1 cellular context compared by ENCODE assay signal in the genomic region with DNA sequence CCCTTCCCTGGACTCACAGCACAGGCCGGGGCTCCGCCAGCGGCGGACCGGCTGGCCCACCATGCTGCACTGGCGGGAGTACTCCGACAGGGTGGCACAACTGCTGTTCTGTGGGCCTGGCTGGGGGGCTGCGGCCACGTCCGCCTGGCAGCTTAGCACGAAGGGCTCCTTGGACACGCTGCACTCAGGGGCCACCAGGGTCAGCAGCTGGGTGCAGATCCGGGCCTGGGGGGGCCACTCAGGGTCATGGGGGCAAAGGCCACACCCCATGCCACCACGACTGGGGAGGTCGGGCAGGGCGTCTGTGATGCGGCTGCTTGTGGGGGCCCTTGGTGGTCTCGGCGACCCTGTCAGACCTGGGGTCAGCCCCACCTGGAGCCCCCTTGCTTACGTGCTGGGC.
TF ChIP-seq lines count a peak whose summit lies in the region.

No MANE protein-coding gene starts in this region.

TF ChIP-seq in HEK293, 187 proteins besides CTCF, POLR2A, EP300 and RAD21 (continued from another document):
- TF ChIP-seq, protein P1, sequence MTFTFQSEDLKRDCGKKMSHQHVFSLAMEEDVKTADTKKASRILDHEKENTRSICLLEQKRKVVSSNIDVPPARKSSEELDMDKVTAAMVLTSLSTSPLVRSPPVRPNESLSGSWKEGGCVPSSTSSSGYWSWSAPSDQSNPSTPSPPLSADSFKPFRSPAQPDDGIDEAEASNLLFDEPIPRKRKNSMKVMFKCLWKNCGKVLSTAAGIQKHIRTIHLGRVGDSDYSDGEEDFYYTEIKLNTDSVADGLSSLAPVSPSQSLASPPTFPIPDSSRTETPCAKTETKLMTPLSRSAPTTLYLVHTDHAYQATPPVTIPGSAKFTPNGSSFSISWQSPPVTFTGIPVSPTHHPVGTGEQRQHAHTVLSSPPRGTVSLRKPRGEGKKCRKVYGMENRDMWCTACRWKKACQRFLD (tag by site-specific recombination; IDR thresholded peaks at IDR 0.05): no peak
- TF ChIP-seq BCL11A (tag by site-specific recombination; IDR thresholded peaks at IDR 0.05; ENCODE audit: low read depth) (0 out of 2 replicates have a peak, but pooled peaks have one; percentile 41), ZNF530 (tag by site-specific recombination; IDR thresholded peaks at IDR 0.05; ENCODE audit: low read depth) (no peak), HOXA7 (CRISPR knock-in tag; IDR thresholded peaks at IDR 0.05; ENCODE audit: borderline replicate concordance) (no peak), SALL2 (tag by site-specific recombination; IDR thresholded peaks at IDR 0.05; ENCODE audit: borderline replicate concordance) (no peak), TRIM28 (IDR thresholded peaks at IDR 0.05; ENCODE audit: borderline replicate concordance, low read length) (no peak), ZNF19 (tag by site-specific recombination; IDR thresholded peaks at IDR 0.05; ENCODE audit: low read depth) (no peak), ZNF777 (tag by site-specific recombination; IDR thresholded peaks at IDR 0.05; ENCODE audit: borderline replicate concordance) (no peak), ZNF76 (tag by site-specific recombination; IDR thresholded peaks at IDR 0.05; ENCODE audit: borderline replicate concordance, low read depth) (no peak)
- TF ChIP-seq, protein P2, sequence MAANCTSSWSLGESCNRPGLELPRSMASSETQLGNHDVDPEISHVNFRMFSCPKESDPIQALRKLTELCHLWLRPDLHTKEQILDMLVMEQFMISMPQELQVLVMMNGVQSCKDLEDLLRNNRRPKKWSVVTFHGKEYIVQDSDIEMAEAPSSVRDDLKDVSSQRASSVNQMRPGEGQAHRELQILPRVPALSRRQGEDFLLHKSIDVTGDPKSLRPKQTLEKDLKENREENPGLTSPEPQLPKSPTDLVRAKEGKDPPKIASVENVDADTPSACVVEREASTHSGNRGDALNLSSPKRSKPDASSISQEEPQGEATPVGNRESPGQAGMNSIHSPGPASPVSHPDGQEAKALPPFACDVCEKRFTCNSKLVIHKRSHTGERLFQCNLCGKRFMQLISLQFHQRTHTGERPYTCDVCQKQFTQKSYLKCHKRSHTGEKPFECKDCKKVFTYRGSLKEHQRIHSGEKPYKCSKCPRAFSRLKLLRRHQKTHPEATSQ (tag by site-specific recombination; IDR thresholded peaks at IDR 0.05): no peak
